Comparison of ENCODE assay signal across 7 cellular contexts in the genomic region with DNA sequence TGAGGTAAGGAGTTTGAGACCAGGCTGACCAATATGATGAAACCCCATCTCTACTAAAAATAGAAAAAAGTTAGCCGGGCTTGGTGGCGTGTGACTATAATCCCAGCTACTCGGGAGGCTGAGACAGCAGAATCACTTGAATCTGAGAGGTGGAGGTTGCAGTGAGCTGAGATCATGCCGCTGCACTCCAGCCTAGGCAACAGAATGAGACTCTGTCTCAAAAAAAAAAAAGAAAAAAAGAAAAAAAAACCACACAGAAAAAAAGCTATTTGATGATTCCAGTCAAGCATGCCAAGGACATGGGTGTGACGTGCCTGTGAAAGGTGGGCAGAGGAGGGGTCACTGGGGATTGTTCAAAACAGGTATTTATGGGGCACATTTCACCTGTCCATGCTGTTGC.
DNase-seq lines count a peak whose midpoint lies in the region; ATAC-seq and TF ChIP-seq lines count a peak whose summit lies in the region.
"Not testable (repeated sequence)": the region's sequence is repeated elsewhere in the genome, so short reads cannot be mapped to it uniquely, and the experiment has no call there.

No MANE protein-coding gene starts in this region.

- not testable (repeated sequence) for H3K27me3 Mint-ChIP-seq in activated CD4-positive, alpha-beta T cell treated with anti-CD3 and anti-CD28 coated beads, Interleukin-2, amount 10 ng/mL, durations not matched to agents 24 days and 14 days; activated naive CD4-positive, alpha-beta T cell treated with anti-CD3 and anti-CD28 coated beads, Interleukin-2, amount 10 ng/mL, durations not matched to agents 7 days and 5 days; neural progenitor cell (ENCODE audit: insufficient read depth, low read depth)

- DNase-seq in DMS79 (lab: John Stamatoyannopoulos, UW) (peak; percentile 61), left kidney (ENCODE audit: low read depth, low spot score) (peak; percentile 53)
- peak; percentile 47 for DNase-seq in NK-92 treated with Interleukin-12 subunit alpha and Interleukin-12 subunit beta, amount 100 ng/mL, for 24 hours (lab: John Stamatoyannopoulos, UW)
- DNase-seq in activated CD4-positive, alpha-beta T cell treated with anti-CD3 and anti-CD28 coated beads, Interleukin-2, amount 10 ng/mL, durations not matched to agents 24 days and 14 days, result peak; percentile 73
- DNase-seq in activated naive CD4-positive, alpha-beta T cell treated with anti-CD3 and anti-CD28 coated beads, Interleukin-2, amount 10 ng/mL, durations not matched to agents 7 days and 5 days, result peak; percentile 21
- DNase-seq in neural progenitor cell (ENCODE audit: low spot score), result not testable (repeated sequence)

- not testable (repeated sequence) for H3K27ac ChIP-seq in neural progenitor cell

- not testable (repeated sequence) for H3F3A ChIP-seq in neural progenitor cell (ENCODE audit: low read depth)

- H3K9me3 Mint-ChIP-seq in activated CD4-positive, alpha-beta T cell treated with anti-CD3 and anti-CD28 coated beads, Interleukin-2, amount 10 ng/mL, durations not matched to agents 24 days and 14 days; activated naive CD4-positive, alpha-beta T cell treated with anti-CD3 and anti-CD28 coated beads, Interleukin-2, amount 10 ng/mL, durations not matched to agents 7 days and 5 days; neural progenitor cell: not testable (repeated sequence)

- not testable (repeated sequence) for H3K27me3 ChIP-seq in neural progenitor cell

- not testable (repeated sequence) for H3K9me3 ChIP-seq in neural progenitor cell (ENCODE audit: low read depth)

- peak overlapping the region; percentile 61 for H3K4me3 Mint-ChIP-seq in activated CD4-positive, alpha-beta T cell treated with anti-CD3 and anti-CD28 coated beads, Interleukin-2, amount 10 ng/mL, durations not matched to agents 24 days and 14 days
- peak overlapping the region; percentile 55 for H3K4me3 Mint-ChIP-seq in activated naive CD4-positive, alpha-beta T cell treated with anti-CD3 and anti-CD28 coated beads, Interleukin-2, amount 10 ng/mL, durations not matched to agents 7 days and 5 days
- peak overlapping the region; percentile 35 for H3K4me3 Mint-ChIP-seq in neural progenitor cell

- H3K4me2 ChIP-seq in neural progenitor cell, result not testable (repeated sequence)

- not testable (repeated sequence) for H3K36me3 Mint-ChIP-seq in activated CD4-positive, alpha-beta T cell treated with anti-CD3 and anti-CD28 coated beads, Interleukin-2, amount 10 ng/mL, durations not matched to agents 24 days and 14 days (ENCODE audit: low read depth); neural progenitor cell
- peaks cover 11% of the 10 kb centered on the region for H3K36me3 Mint-ChIP-seq in activated naive CD4-positive, alpha-beta T cell treated with anti-CD3 and anti-CD28 coated beads, Interleukin-2, amount 10 ng/mL, durations not matched to agents 7 days and 5 days

- peak overlapping the region; percentile 83 for H3K27ac Mint-ChIP-seq in activated CD4-positive, alpha-beta T cell treated with anti-CD3 and anti-CD28 coated beads, Interleukin-2, amount 10 ng/mL, durations not matched to agents 24 days and 14 days
- peak overlapping the region; percentile 91 for H3K27ac Mint-ChIP-seq in activated naive CD4-positive, alpha-beta T cell treated with anti-CD3 and anti-CD28 coated beads, Interleukin-2, amount 10 ng/mL, durations not matched to agents 7 days and 5 days
- H3K27ac Mint-ChIP-seq in neural progenitor cell, result peak overlapping the region; percentile 52

- H3K4me1 Mint-ChIP-seq in activated CD4-positive, alpha-beta T cell treated with anti-CD3 and anti-CD28 coated beads, Interleukin-2, amount 10 ng/mL, durations not matched to agents 24 days and 14 days, result peaks cover 64% of the 10 kb centered on the region
- peaks cover 85% of the 10 kb centered on the region for H3K4me1 Mint-ChIP-seq in activated naive CD4-positive, alpha-beta T cell treated with anti-CD3 and anti-CD28 coated beads, Interleukin-2, amount 10 ng/mL, durations not matched to agents 7 days and 5 days
- peaks cover 61% of the 10 kb centered on the region for H3K4me1 Mint-ChIP-seq in neural progenitor cell

- CTCF ChIA-PET in activated naive CD4-positive, alpha-beta T cell treated with anti-CD3 and anti-CD28 coated beads, Interleukin-2, amount 10 ng/mL, durations not matched to agents 7 days and 5 days (lab: Charles Lee), result interaction anchor here (0.6 to 4.9 kb wide), 6 partner anchors 36 to 928 kb away, joined by 3 to 47 read pairs (median 4); no protein-coding TSS in a partner anchor

- not testable (repeated sequence) for H4K20me1 ChIP-seq in neural progenitor cell (ENCODE audit: low read depth)

- not testable (repeated sequence) for H3K36me3 ChIP-seq in neural progenitor cell

- not testable (repeated sequence) for H3K79me2 ChIP-seq in neural progenitor cell (ENCODE audit: low read depth)

- peak; percentile 10 for ATAC-seq in HG03432 (IDR thresholded peaks at IDR 0.05; ENCODE audit: unreplicated experiment)

- TF ChIP-seq CTCF in neural progenitor cell (IDR thresholded peaks at IDR 0.05), result not testable (repeated sequence)

- intact Hi-C loops in activated CD4-positive, alpha-beta T cell treated with anti-CD3 and anti-CD28 coated beads, Interleukin-2, amount 10 ng/mL, durations not matched to agents 24 days and 14 days (cut with micrococcal nuclease), result loop anchor here (2.0 kb wide), 2 partner anchors 39 to 117 kb away; no protein-coding TSS in a partner anchor

- H3K9ac ChIP-seq in neural progenitor cell, result not testable (repeated sequence)

- H3K4me3 ChIP-seq in neural progenitor cell, result not testable (repeated sequence)

- not testable (repeated sequence) for H2AFZ ChIP-seq in neural progenitor cell (replicated peaks)

- H3K4me1 ChIP-seq in neural progenitor cell, result peaks cover 11% of the 10 kb centered on the region
